Comparison of ENCODE assay signal across 32 cellular contexts in the genomic region with DNA sequence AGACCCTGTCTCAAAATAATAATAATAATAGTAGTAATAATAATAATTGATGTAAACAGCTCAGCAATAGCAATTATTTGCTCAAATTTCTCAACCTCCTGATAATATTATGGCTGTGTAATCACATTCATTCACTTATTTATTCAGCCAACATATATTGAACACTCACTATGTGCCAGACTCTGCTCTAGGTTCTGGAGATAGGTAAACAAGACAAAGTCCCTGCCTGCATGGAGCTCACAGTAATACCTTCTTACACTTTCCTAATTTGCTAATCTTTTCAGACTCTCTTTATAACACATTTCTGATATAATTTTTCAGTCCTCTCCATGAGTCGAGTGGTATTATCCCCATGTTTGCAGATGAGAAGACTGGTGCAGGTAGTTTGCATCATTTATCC.
"Had no signal": no experiment of that assay in that cellular context is flagged by ENCODE, and none has a peak within 500 bp of the region (broad histone marks: within the 10 kb centered on the region; RNA-seq: fewer than 3 reads in every experiment).

No MANE protein-coding gene starts in this region.

- ATAC-seq: activated CD8-positive, alpha-beta T cell treated with anti-CD3 and anti-CD28 coated beads for 36 hours; activated naive CD4-positive, alpha-beta T cell treated with anti-CD3 and anti-CD28 coated beads, Interleukin-2, amount 50 U/mL, for 72 hours; activated T-cell treated with anti-CD3 and anti-CD28 coated beads, Interleukin-2, amount 50 U/mL, for 4 hours; activated T-cell treated with anti-CD3 and anti-CD28 coated beads, Interleukin-2, amount 50 U/mL, for 72 hours; activated T-helper 17 cell treated with anti-CD3 and anti-CD28 coated beads, Interleukin-2, amount 50 U/mL, for 72 hours; body of pancreas; T-cell had no signal

- H3K9me3 Mint-ChIP-seq: activated B cell treated with CpG ODN at 0.5 μM for 24 hours; activated CD4-positive, alpha-beta memory T cell treated with anti-CD3 and anti-CD28 coated beads for 36 hours; activated CD4-positive, alpha-beta T cell treated with anti-CD3 and anti-CD28 coated beads, Interleukin-2, amount 10 ng/mL, durations not matched to agents 24 days and 14 days; activated CD8-positive, alpha-beta T cell treated with anti-CD3 and anti-CD28 coated beads for 36 hours; activated naive CD4-positive, alpha-beta T cell treated with anti-CD3 and anti-CD28 coated beads for 36 hours; activated naive CD4-positive, alpha-beta T cell treated with anti-CD3 and anti-CD28 coated beads, Interleukin-2, amount 50 U/mL, for 72 hours; activated naive CD8-positive, alpha-beta T cell treated with anti-CD3 and anti-CD28 coated beads for 36 hours; activated T-cell treated with anti-CD3 and anti-CD28 coated beads, Interleukin-2, amount 50 U/mL, for 4 hours; activated T-cell treated with anti-CD3 and anti-CD28 coated beads, Interleukin-2, amount 50 U/mL, for 72 hours; activated T-helper 1 cell treated with anti-CD3 and anti-CD28 coated beads, Interleukin-12 subunit alpha, Interleukin-12 subunit beta, Interleukin-2, Interleukin-4 antibody, amounts not matched to agents 30 ng/mL and 10 ng/mL and 1 ng/mL, durations not matched to agents 14 hours and 24 hours and 36 hours; activated T-helper 17 cell treated with anti-CD3 and anti-CD28 coated beads, Interleukin-2, amount 50 U/mL, for 72 hours; T-cell; T-helper 2 cell treated with Interferon-gamma antibody and Interleukin-4, amounts not matched to agents 5 μg/mL and 100 μg/mL, for 36 hours had no signal

- H3K27ac Mint-ChIP-seq: activated B cell treated with CpG ODN at 0.5 μM for 24 hours; activated CD4-positive, alpha-beta memory T cell treated with anti-CD3 and anti-CD28 coated beads for 36 hours; activated CD4-positive, alpha-beta T cell treated with anti-CD3 and anti-CD28 coated beads, Interleukin-2, amount 10 ng/mL, durations not matched to agents 24 days and 14 days; activated CD8-positive, alpha-beta T cell treated with anti-CD3 and anti-CD28 coated beads for 36 hours; activated naive CD4-positive, alpha-beta T cell treated with anti-CD3 and anti-CD28 coated beads for 36 hours; activated naive CD4-positive, alpha-beta T cell treated with anti-CD3 and anti-CD28 coated beads, Interleukin-2, amount 50 U/mL, for 72 hours; activated naive CD8-positive, alpha-beta T cell treated with anti-CD3 and anti-CD28 coated beads for 36 hours; activated T-helper 1 cell treated with anti-CD3 and anti-CD28 coated beads, Interleukin-12 subunit alpha, Interleukin-12 subunit beta, Interleukin-2, Interleukin-4 antibody, amounts not matched to agents 30 ng/mL and 10 ng/mL and 1 ng/mL, durations not matched to agents 14 hours and 24 hours and 36 hours; T-helper 2 cell treated with Interferon-gamma antibody and Interleukin-4, amounts not matched to agents 5 μg/mL and 100 μg/mL, for 36 hours had no signal

- H3K4me1 Mint-ChIP-seq: activated B cell treated with CpG ODN at 0.5 μM for 24 hours had no signal

- DNase-seq: activated B cell treated with CpG ODN at 0.5 μM for 24 hours; activated CD4-positive, alpha-beta memory T cell treated with anti-CD3 and anti-CD28 coated beads for 36 hours; activated CD4-positive, alpha-beta T cell treated with anti-CD3 and anti-CD28 coated beads for 4 hours; activated CD4-positive, alpha-beta T cell treated with anti-CD3 and anti-CD28 coated beads, Interleukin-2, amount 10 ng/mL, durations not matched to agents 24 days and 14 days; activated CD4-positive, alpha-beta T cell treated with anti-CD3 and anti-CD28 coated beads, Interleukin-2, amount 50 U/mL, for 1 hour; activated CD4-positive, alpha-beta T cell treated with anti-CD3 and anti-CD28 coated beads, Interleukin-2, amount 50 U/mL, for 4 hours; activated CD4-positive, CD25-positive, alpha-beta regulatory T cell treated with anti-CD3 and anti-CD28 coated beads, Interleukin-2, amount 50 U/mL, for 72 hours; activated CD8-positive, alpha-beta memory T cell treated with anti-CD3 and anti-CD28 coated beads, Interleukin-2, amount 50 U/mL, for 4 hours; activated CD8-positive, alpha-beta T cell treated with anti-CD3 and anti-CD28 coated beads for 36 hours; activated effector memory CD4-positive, alpha-beta T cell treated with anti-CD3 and anti-CD28 coated beads, Interleukin-2, amount 50 U/mL, for 16 hours; activated gamma-delta T cell treated with Interleukin-2 at 50 U/mL for 16 hours; activated naive CD4-positive, alpha-beta T cell; activated naive CD4-positive, alpha-beta T cell treated with anti-CD3 and anti-CD28 coated beads for 36 hours; activated naive CD4-positive, alpha-beta T cell treated with anti-CD3 and anti-CD28 coated beads, Interleukin-2, amount 50 U/mL, for 16 hours; activated naive CD8-positive, alpha-beta T cell treated with anti-CD3 and anti-CD28 coated beads for 36 hours; activated T-cell treated with anti-CD3 and anti-CD28 coated beads for 4 hours; activated T-cell treated with anti-CD3 and anti-CD28 coated beads, Interleukin-2, amount 50 U/mL, for 1 hour; activated T-cell treated with anti-CD3 and anti-CD28 coated beads, Interleukin-2, amount 50 U/mL, for 4 hours; activated T-cell treated with anti-CD3 and anti-CD28 coated beads, Interleukin-2, amount 50 U/mL, for 72 hours; adrenal gland; amniotic stem cell; aorta; body of pancreas; brain microvascular endothelial cell; central memory CD4-positive, alpha-beta T cell; T-cell; T-helper 2 cell; T-helper 9 cell had no signal

- H3K27me3 Mint-ChIP-seq: activated B cell treated with CpG ODN at 0.5 μM for 24 hours; activated CD4-positive, alpha-beta memory T cell treated with anti-CD3 and anti-CD28 coated beads for 36 hours; activated CD4-positive, alpha-beta T cell treated with anti-CD3 and anti-CD28 coated beads, Interleukin-2, amount 10 ng/mL, durations not matched to agents 24 days and 14 days; activated CD8-positive, alpha-beta T cell treated with anti-CD3 and anti-CD28 coated beads for 36 hours; activated naive CD8-positive, alpha-beta T cell treated with anti-CD3 and anti-CD28 coated beads for 36 hours; activated T-helper 17 cell treated with anti-CD3 and anti-CD28 coated beads, Interleukin-2, amount 50 U/mL, for 72 hours; T-cell had no signal

- H3K4me3 Mint-ChIP-seq: activated B cell treated with CpG ODN at 0.5 μM for 24 hours; activated CD4-positive, alpha-beta memory T cell treated with anti-CD3 and anti-CD28 coated beads for 36 hours; activated CD4-positive, alpha-beta T cell treated with anti-CD3 and anti-CD28 coated beads, Interleukin-2, amount 10 ng/mL, durations not matched to agents 24 days and 14 days; activated CD8-positive, alpha-beta T cell treated with anti-CD3 and anti-CD28 coated beads for 36 hours; activated naive CD4-positive, alpha-beta T cell treated with anti-CD3 and anti-CD28 coated beads for 36 hours; activated naive CD8-positive, alpha-beta T cell treated with anti-CD3 and anti-CD28 coated beads for 36 hours; activated T-cell treated with anti-CD3 and anti-CD28 coated beads, Interleukin-2, amount 50 U/mL, for 4 hours; activated T-cell treated with anti-CD3 and anti-CD28 coated beads, Interleukin-2, amount 50 U/mL, for 72 hours; activated T-helper 1 cell treated with anti-CD3 and anti-CD28 coated beads, Interleukin-12 subunit alpha, Interleukin-12 subunit beta, Interleukin-2, Interleukin-4 antibody, amounts not matched to agents 30 ng/mL and 10 ng/mL and 1 ng/mL, durations not matched to agents 14 hours and 24 hours and 36 hours; activated T-helper 17 cell treated with anti-CD3 and anti-CD28 coated beads, Interleukin-2, amount 50 U/mL, for 72 hours; T-cell; T-helper 2 cell treated with Interferon-gamma antibody and Interleukin-4, amounts not matched to agents 5 μg/mL and 100 μg/mL, for 36 hours had no signal
